8 cellular contexts compared by ENCODE assay signal in genomic region chr16:27550582-27550920, GRCh38. TPM values are rescaled to one million over a fixed set of nuclear protein-coding genes. Genes with fewer than 3 reads are reported as not detected.
DNase-seq lines count a peak whose midpoint lies in the region; ATAC-seq, FAIRE-seq and TF ChIP-seq lines count a peak whose summit lies in the region.

No MANE protein-coding gene starts in this region.

- peak overlapping the region; percentile 94 for H3K27ac Mint-ChIP-seq in CD8-positive, alpha-beta T cell

- CTCF ChIA-PET in CD8-positive, alpha-beta T cell (lab: Charles Lee) = no interaction called here
- CTCF ChIA-PET in endothelial cell of umbilical vein (lab: Charles Lee) = interaction anchor here (1.3 to 1.4 kb wide), 2 partner anchors 9 to 11 kb away, joined by 3 to 5 read pairs; no protein-coding TSS in a partner anchor

- H3K27me3 ChIP-seq in CD8-positive, alpha-beta T cell (ENCODE audit: insufficient read depth, low read length) = no peaks in the 10 kb centered on the region
- H3K27me3 ChIP-seq in OCI-LY3 (ENCODE audit: low read depth, low read length) = no peaks in the 10 kb centered on the region
- no peaks in the 10 kb centered on the region for H3K27me3 ChIP-seq in endothelial cell of umbilical vein (ENCODE audit: control insufficient read depth in 2 of 2, insufficient read depth in 2 of 2, low read length in 2 of 2)
- H3K27me3 ChIP-seq in osteoblast (ENCODE audit: insufficient read depth, low read length) = no peaks in the 10 kb centered on the region

- POLR2A ChIA-PET in CD8-positive, alpha-beta T cell (lab: Charles Lee) = interaction anchor here (1.0 to 1.9 kb wide), 4 partner anchors 9 to 347 kb away, joined by 3 to 16 read pairs (median 4); partner anchors contain the start of gene KDM8
- POLR2A ChIA-PET in endothelial cell of umbilical vein (lab: Charles Lee) = no interaction called here

- H3K9me3 ChIP-seq in CD8-positive, alpha-beta T cell (ENCODE audit: low read length) = no peaks in the 10 kb centered on the region
- H3K9me3 ChIP-seq in OCI-LY3 (ENCODE audit: insufficient read depth, low read length) (no peaks in the 10 kb centered on the region), endothelial cell of umbilical vein (replicated peaks; ENCODE audit: control insufficient read depth, insufficient read depth, low read length) (no peaks in the 10 kb centered on the region), osteoblast (ENCODE audit: low read depth, low read length) (no peaks in the 10 kb centered on the region)

- intact Hi-C loops in CD8-positive, alpha-beta T cell (cut with DNase I, micrococcal nuclease) = loop anchor here (5.0 kb wide), 3 partner anchors 88 to 592 kb away; partner anchors contain the start of gene IL4R (in 1 of the 2)
- intact Hi-C loops in endothelial cell of umbilical vein (cut with micrococcal nuclease) = loop anchor here (1.0 kb wide), 1 partner anchor 317 kb away; no protein-coding TSS in a partner anchor

- H3K9ac ChIP-seq in OCI-LY3 (ENCODE audit: low read length) (peak overlapping the region; percentile 77), endothelial cell of umbilical vein (replicated peaks; ENCODE audit: extremely low read depth, insufficient read depth, low read length) (peak overlapping the region; percentile 97)

- FAIRE-seq in endothelial cell of umbilical vein (lab: Jason Lieb, UNC) = no peak

- peak overlapping the region; percentile 76 for H3K4me2 ChIP-seq in OCI-LY3 (ENCODE audit: low read length)
- peak overlapping the region; percentile 85 for H3K4me2 ChIP-seq in endothelial cell of umbilical vein (ENCODE audit: insufficient read depth, low read length)
- H3K4me2 ChIP-seq in osteoblast (ENCODE audit: insufficient read depth, low read length) = peak overlapping the region; percentile 97

- peak overlapping the region; percentile 97 for H3K4me3 ChIP-seq in CD8-positive, alpha-beta T cell (ENCODE audit: low read depth, low read length)
- H3K4me3 ChIP-seq in OCI-LY3 (ENCODE audit: low read length) (peak overlapping the region; percentile 94), endothelial cell of umbilical vein (replicated peaks in 1 of 3; ENCODE audit: insufficient read depth in 1 of 3, low read depth in 1 of 3, low read length in 3 of 3) (peak overlapping the region; percentile 75 to 89 (median 89)), osteoblast (ENCODE audit: insufficient read depth, low read length) (peak overlapping the region; percentile 92)

- peak overlapping the region; percentile 92 for H3K4me3 Mint-ChIP-seq in CD8-positive, alpha-beta T cell

- H3K36me3 ChIP-seq in CD8-positive, alpha-beta T cell (ENCODE audit: insufficient read depth, low read length) = peaks cover 3% of the 10 kb centered on the region
- H3K36me3 ChIP-seq in OCI-LY3 (replicated peaks; ENCODE audit: low read depth, low read length) (no peaks in the 10 kb centered on the region), endothelial cell of umbilical vein (ENCODE audit: control insufficient read depth in 2 of 2, extremely low read depth in 1 of 2, insufficient read depth in 2 of 2, low read length in 2 of 2) (peaks cover 0 to 1% of the 10 kb centered on the region in 2 experiments), osteoblast (ENCODE audit: insufficient read depth, low read length) (peaks cover under 1% of the 10 kb centered on the region)

- no peak for ATAC-seq in CD8-positive, alpha-beta T cell
- ATAC-seq in GM19395 (IDR thresholded peaks at IDR 0.05; ENCODE audit: unreplicated experiment) (no peak), HG02623 (IDR thresholded peaks at IDR 0.05; ENCODE audit: unreplicated experiment) (no peak)

- H3K9me1 ChIP-seq in endothelial cell of umbilical vein (replicated peaks; ENCODE audit: control insufficient read depth, extremely low read depth, insufficient read depth, low read length) = no peaks in the 10 kb centered on the region

- peak overlapping the region; percentile 94 for H3K27ac ChIP-seq in CD8-positive, alpha-beta T cell (ENCODE audit: low read depth, low read length)
- H3K27ac ChIP-seq in OCI-LY3 (ENCODE audit: low read length) = no peak overlapping the region
- peak overlapping the region; percentile 93 for H3K27ac ChIP-seq in endothelial cell of umbilical vein (ENCODE audit: insufficient read depth, low read depth, low read length)
- peak overlapping the region; percentile 99 for H3K27ac ChIP-seq in osteoblast (ENCODE audit: low read depth, low read length)

- peaks cover 29% of the 10 kb centered on the region for H3K4me1 ChIP-seq in CD8-positive, alpha-beta T cell (ENCODE audit: insufficient read depth, low read length)
- H3K4me1 ChIP-seq in OCI-LY3 (ENCODE audit: low read length) (peaks cover 14% of the 10 kb centered on the region), endothelial cell of umbilical vein (ENCODE audit: control insufficient read depth, extremely low read depth, insufficient read depth, low read length) (peaks cover 14% of the 10 kb centered on the region), osteoblast (ENCODE audit: insufficient read depth, low read length) (peaks cover 39% of the 10 kb centered on the region)

- H3K9me3 Mint-ChIP-seq in CD8-positive, alpha-beta T cell = no peaks in the 10 kb centered on the region

- dilution Hi-C loops in endothelial cell of umbilical vein (cut with MboI; ENCODE audit: extremely low pct_ligation_motif_present, low sequenced_read_pairs) = no loop called here

- H3K79me2 ChIP-seq in OCI-LY3 (ENCODE audit: low read length) (peaks cover 37% of the 10 kb centered on the region), endothelial cell of umbilical vein (ENCODE audit: control insufficient read depth, insufficient read depth, low read length) (peaks cover 41% of the 10 kb centered on the region), osteoblast (ENCODE audit: insufficient read depth, low read length) (peaks cover 75% of the 10 kb centered on the region)

- BruUV-seq in endothelial cell of umbilical vein (replicated peaks; lab: Mats Ljungman, UMichigan) = TSS peak; percentile 68

- H4K20me1 ChIP-seq in OCI-LY3 (ENCODE audit: insufficient read depth, low read length) (0 out of 2 replicates have a peak, but pooled peaks cover 5% of the 10 kb centered on the region), endothelial cell of umbilical vein (replicated peaks; ENCODE audit: control insufficient read depth, extremely low read depth, insufficient read depth, low read length) (no peaks in the 10 kb centered on the region), osteoblast (ENCODE audit: insufficient read depth, low read length) (peaks cover 35% of the 10 kb centered on the region)

- peaks cover 43% of the 10 kb centered on the region for H3K4me1 Mint-ChIP-seq in CD8-positive, alpha-beta T cell (ENCODE audit: low read depth)

- TF ChIP-seq CTCF in CD8-positive, alpha-beta T cell (IDR thresholded peaks at IDR 0.05) = no peak
- TF ChIP-seq CTCF in OCI-LY3 (IDR thresholded peaks at IDR 0.05; ENCODE audit: low read depth, low read length) (no peak), endothelial cell of umbilical vein (IDR thresholded peaks at IDR 0.05; ENCODE audit: extremely low read depth in 1 of 2, insufficient read depth in 1 of 2, low read depth in 1 of 2, low read length in 2 of 2) (no peak), osteoblast (IDR thresholded peaks at IDR 0.05; ENCODE audit: extremely low read depth, low read depth, low read length) (no peak)

- DNase-seq in CD8-positive, alpha-beta T cell = no peak
- no peak for DNase-seq in endothelial cell of umbilical vein (ENCODE audit: low read depth, low spot score)
- no peak for DNase-seq in osteoblast (ENCODE audit: insufficient read length, low spot score, missing footprints)
- DNase-seq in COLO829 (ENCODE audit: low spot score) = no peak
- DNase-seq in NCI-H748 treated with DMSO at 0.1 percent for 48 hours (lab: John Stamatoyannopoulos, UW) = no peak

- TF ChIP-seq POLR2A in endothelial cell of umbilical vein (IDR thresholded peaks at IDR 0.05; ENCODE audit: low read depth, low read length) = no peak

- peaks cover 22% of the 10 kb centered on the region for H3K36me3 Mint-ChIP-seq in CD8-positive, alpha-beta T cell

- H3K27me3 Mint-ChIP-seq in CD8-positive, alpha-beta T cell (ENCODE audit: low read depth) = no peaks in the 10 kb centered on the region

- no peak overlapping the region for H2AFZ ChIP-seq in OCI-LY3 (ENCODE audit: low read depth, low read length)
- H2AFZ ChIP-seq in endothelial cell of umbilical vein (ENCODE audit: low read depth, low read length) = peak overlapping the region; percentile 93
- H2AFZ ChIP-seq in osteoblast (ENCODE audit: low read length) = peak overlapping the region; percentile 99

TF ChIP-seq in endothelial cell of umbilical vein, 7 proteins besides CTCF, POLR2A, EP300 and RAD21 (continues in another document):
- TF ChIP-seq MAX (IDR thresholded peaks at IDR 0.05; ENCODE audit: insufficient read depth, insufficient read length) (no peak), FOS (IDR thresholded peaks at IDR 0.05; ENCODE audit: borderline replicate concordance, insufficient read depth, low read length) (no peak), MYC (IDR thresholded peaks at IDR 0.05; ENCODE audit: low read depth, low read length) (no peak), GATA2 (IDR thresholded peaks at IDR 0.05; ENCODE audit: insufficient read depth, insufficient read length, low read depth, low read length) (no peak)

RNA-seq across cellular contexts. Expression of gene KATNIP, which starts 0.6 kb away (rescaled TPM):
- total RNA-seq in CD8-positive, alpha-beta T cell = 10 to 100 TPM; 16.0 to 18.9 TPM
- total RNA-seq in endothelial cell of umbilical vein = 26.8 and 30.7 TPM in 2 replicates
- 14.7 and 15.6 TPM in 2 replicates for polyA plus RNA-seq in endothelial cell of umbilical vein
- polyA plus RNA-seq in endothelial cell of umbilical vein (2011; cell fraction: cytosol; rRNA removed) = 12.5 and 15.3 TPM in 2 replicates
- polyA plus RNA-seq in endothelial cell of umbilical vein (2011; cell fraction: nucleus; rRNA removed) = 86.0 and 92.8 TPM in 2 replicates
- polyA plus RNA-seq in endothelial cell of umbilical vein (2012) = 17.0 and 20.2 TPM in 2 replicates
- polyA minus RNA-seq in endothelial cell of umbilical vein = 34.2 and 58.6 TPM in 2 replicates
- polyA minus RNA-seq in endothelial cell of umbilical vein (2011; cell fraction: cytosol; rRNA and poly(A)+ RNA removed) = 11.2 TPM
- polyA minus RNA-seq in endothelial cell of umbilical vein (2011; cell fraction: nucleus; rRNA and poly(A)+ RNA removed) = 53.7 and 66.1 TPM in 2 replicates
- 30.8 and 32.7 TPM in 2 replicates for total RNA-seq in osteoblast

RNA-seq across cellular contexts. Expression of gene GTF3C1, which starts 0.8 kb away (rescaled TPM):
- total RNA-seq in CD8-positive, alpha-beta T cell = 100 to 1,000 TPM; 110 to 114 TPM
- total RNA-seq in endothelial cell of umbilical vein (79.3 and 86.1 TPM in 2 replicates), osteoblast (55.1 and 59.0 TPM in 2 replicates)
- polyA plus RNA-seq in endothelial cell of umbilical vein = 58.1 and 70.5 TPM in 2 replicates
- polyA plus RNA-seq in endothelial cell of umbilical vein (2011; cell fraction: cytosol; rRNA removed) = 51.1 and 58.0 TPM in 2 replicates
- 103 and 120 TPM in 2 replicates for polyA plus RNA-seq in endothelial cell of umbilical vein (2011; cell fraction: nucleus; rRNA removed)
- 51.9 and 66.0 TPM in 2 replicates for polyA plus RNA-seq in endothelial cell of umbilical vein (2012)
- 99.7 and 102 TPM in 2 replicates for polyA minus RNA-seq in endothelial cell of umbilical vein
- 53.7 TPM for polyA minus RNA-seq in endothelial cell of umbilical vein (2011; cell fraction: cytosol; rRNA and poly(A)+ RNA removed)
- 73.4 and 77.7 TPM in 2 replicates for polyA minus RNA-seq in endothelial cell of umbilical vein (2011; cell fraction: nucleus; rRNA and poly(A)+ RNA removed)
